1 cellular context compared by ENCODE assay signal in the genomic region with DNA sequence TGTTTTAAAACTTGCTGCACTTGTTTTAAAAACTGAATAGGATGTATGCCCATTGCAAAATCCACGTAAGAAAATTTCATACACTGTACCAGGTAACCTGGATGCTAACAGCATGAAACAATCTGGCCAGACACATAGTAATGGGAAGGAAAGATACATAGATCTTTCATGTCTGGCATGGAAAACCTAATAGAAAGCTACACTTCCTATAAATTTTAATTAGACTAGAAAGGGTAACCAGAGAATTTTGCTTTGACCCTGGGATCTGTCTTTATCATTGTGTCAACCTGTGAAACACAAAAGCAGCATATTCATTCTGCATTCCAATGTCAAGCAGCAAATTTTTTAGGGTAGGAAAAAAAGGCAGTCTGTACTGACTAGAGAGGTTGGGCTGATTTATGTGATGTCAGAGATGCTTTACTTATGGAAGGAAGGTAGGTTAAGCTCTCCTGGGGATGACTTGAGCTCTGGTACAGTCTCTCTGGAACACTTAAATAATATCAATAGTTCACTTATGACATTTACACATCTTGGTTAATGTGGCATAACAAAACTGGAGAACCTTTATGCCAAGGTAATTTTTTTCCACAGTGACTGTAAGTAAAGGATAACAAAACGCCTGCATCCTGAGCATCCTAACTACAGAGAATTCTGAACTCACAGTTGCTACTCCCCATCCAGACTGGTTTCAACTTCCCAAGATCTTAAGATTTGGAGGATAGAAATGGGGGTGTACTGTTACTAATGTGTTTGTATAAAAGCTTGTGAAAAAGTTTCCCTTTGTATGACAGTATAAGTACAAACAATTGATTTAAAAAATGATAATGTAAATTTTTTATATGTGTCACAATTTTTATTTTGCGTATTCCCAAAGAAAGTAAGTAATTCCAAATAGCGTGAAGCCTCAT.
A peak's percentile ranks its signal among the peaks of the same experiment; 100 is the strongest.
TF ChIP-seq lines count a peak whose summit lies in the region.

No MANE protein-coding gene starts in this region.

TF ChIP-seq in HepG2, 621 proteins besides CTCF, POLR2A, EP300 and RAD21:
- no peak for TF ChIP-seq U2AF2 (IDR thresholded peaks at IDR 0.05; ENCODE audit: low read depth, low read length)
- 0 out of 2 replicates have a peak, but pooled peaks have one; percentile 9 for TF ChIP-seq ERF (CRISPR knock-in tag; IDR thresholded peaks at IDR 0.05)
- TF ChIP-seq MAFF (IDR thresholded peaks at IDR 0.05; ENCODE audit: low read depth, low read length) = no peak
